10 cellular contexts compared by ENCODE assay signal in the genomic region with DNA sequence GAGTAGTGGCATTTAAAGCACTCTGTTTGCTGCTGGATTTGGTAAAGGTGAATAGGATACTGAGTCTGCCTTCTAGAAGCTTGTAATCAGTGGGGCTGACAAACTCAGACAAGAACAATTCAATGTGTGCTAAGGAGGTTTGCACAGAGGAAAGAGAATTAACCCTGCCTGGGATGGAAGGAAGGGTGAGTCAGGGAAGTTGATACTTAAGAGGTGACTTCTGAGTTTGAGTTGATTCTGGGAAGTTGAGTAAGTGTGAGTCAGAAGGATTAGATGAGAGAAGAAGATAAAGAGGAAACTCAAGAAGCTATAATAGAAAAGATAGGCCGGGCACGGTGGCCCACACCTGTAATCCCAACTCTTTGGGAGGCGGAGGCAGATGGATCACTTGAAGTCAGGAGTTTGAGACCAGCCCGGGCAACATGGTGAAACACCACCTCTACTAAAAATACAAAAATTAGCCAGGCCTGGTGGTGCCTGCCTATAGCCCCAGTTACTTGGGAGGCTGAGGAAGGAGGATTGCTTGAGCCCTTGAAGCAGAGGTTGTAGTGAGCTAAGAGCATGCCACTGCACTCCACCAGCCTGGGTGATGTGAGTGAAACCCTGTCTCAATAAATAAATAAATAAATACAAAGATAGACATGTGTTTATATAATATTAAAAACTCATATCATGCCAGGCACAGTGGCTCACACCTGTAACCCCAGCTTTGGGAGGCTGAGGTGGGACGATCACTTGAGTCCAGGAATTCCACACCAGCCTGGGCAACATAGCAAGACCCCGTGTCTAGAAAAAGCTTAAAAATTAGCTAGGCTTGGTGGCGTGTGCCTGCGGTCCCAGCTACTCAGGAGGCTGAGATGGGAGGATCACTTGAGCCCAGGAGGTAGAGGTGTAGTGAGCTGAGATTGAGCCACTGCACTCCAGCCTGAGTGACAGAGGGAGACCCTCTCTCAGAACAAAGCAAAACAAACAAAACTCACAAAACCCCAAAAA.
DNase-seq lines count a peak whose midpoint lies in the region; ATAC-seq and TF ChIP-seq lines count a peak whose summit lies in the region.
"Had no signal": no experiment of that assay in that cellular context is flagged by ENCODE, and none has a peak within 500 bp of the region (broad histone marks: within the 10 kb centered on the region; RNA-seq: fewer than 3 reads in every experiment).

No MANE protein-coding gene starts in this region.

- H3K36me3 Mint-ChIP-seq in activated naive CD8-positive, alpha-beta T cell treated with anti-CD3 and anti-CD28 coated beads for 36 hours, result no peaks in the 10 kb centered on the region

- H3K4me3 Mint-ChIP-seq in activated naive CD8-positive, alpha-beta T cell treated with anti-CD3 and anti-CD28 coated beads for 36 hours, result no peak overlapping the region

- H3K27me3 ChIP-seq in MG63, result no peaks in the 10 kb centered on the region

- no peak overlapping the region for H3K4me3 ChIP-seq in MG63
- H3K4me3 ChIP-seq in mucosa of descending colon, result no peak overlapping the region
- H3K4me3 ChIP-seq: coronary artery, lower lobe of right lung had no signal

- no peaks in the 10 kb centered on the region for H3K36me3 ChIP-seq in MG63
- H3K36me3 ChIP-seq in mucosa of descending colon (ENCODE audit: low read depth), result no peaks in the 10 kb centered on the region
- H3K36me3 ChIP-seq: lower lobe of right lung had no signal

- peaks cover 4% of the 10 kb centered on the region for H3K27me3 Mint-ChIP-seq in activated naive CD8-positive, alpha-beta T cell treated with anti-CD3 and anti-CD28 coated beads for 36 hours

- peaks cover 16% of the 10 kb centered on the region for H3K4me1 Mint-ChIP-seq in activated naive CD8-positive, alpha-beta T cell treated with anti-CD3 and anti-CD28 coated beads for 36 hours

- no peaks in the 10 kb centered on the region for H3K9me3 Mint-ChIP-seq in activated naive CD8-positive, alpha-beta T cell treated with anti-CD3 and anti-CD28 coated beads for 36 hours

- no peak for TF ChIP-seq CTCF in mucosa of descending colon (IDR thresholded peaks at IDR 0.05)

- no peaks in the 10 kb centered on the region for H3K4me1 ChIP-seq in mucosa of descending colon (ENCODE audit: low read depth)

- intact Hi-C loops in mucosa of descending colon (cut with DNase I, micrococcal nuclease), result no loop called here

- ATAC-seq in mucosa of descending colon, result peak; percentile 67
- no peak for ATAC-seq in GM18520 (IDR thresholded peaks at IDR 0.05; ENCODE audit: unreplicated experiment)

- peak overlapping the region; percentile 56 for H3K27ac Mint-ChIP-seq in activated naive CD8-positive, alpha-beta T cell treated with anti-CD3 and anti-CD28 coated beads for 36 hours

- DNase-seq in Daoy (ENCODE audit: low read depth) (peak; percentile 84), MG63 (peak; percentile 30), mucosa of descending colon (no peak), retina (no peak), T-helper 9 cell (no peak), GF-D8 (lab: John Stamatoyannopoulos, UW) (no peak)
- no peak for DNase-seq in activated naive CD8-positive, alpha-beta T cell treated with anti-CD3 and anti-CD28 coated beads for 36 hours
- DNase-seq: lower lobe of right lung had no signal

- H3K9me3 ChIP-seq in MG63 (no peaks in the 10 kb centered on the region), mucosa of descending colon (no peaks in the 10 kb centered on the region)
- H3K9me3 ChIP-seq: lower lobe of right lung had no signal

Comparison
In these comparisons a context has a peak if more than half of its experiments do, and no peak if none do; other contexts are left out.
1. DNase-seq: peak in Daoy (single experiment) and MG63 (single experiment); none in activated naive CD8-positive, alpha-beta T cell treated with anti-CD3 and anti-CD28 coated beads for 36 hours (single experiment), mucosa of descending colon (0 of 3), retina (single experiment), T-helper 9 cell (single experiment) and GF-D8 (single experiment).